9 cellular contexts compared by ENCODE assay signal in genomic region chr22:43796567-43796966, GRCh38.
DNase-seq lines count a peak whose midpoint lies in the region; ATAC-seq and TF ChIP-seq lines count a peak whose summit lies in the region.
"Had no signal": no experiment of that assay in that cellular context is flagged by ENCODE, and none has a peak within 500 bp of the region (broad histone marks: within the 10 kb centered on the region; RNA-seq: fewer than 3 reads in every experiment).

No MANE protein-coding gene starts in this region.

- no peaks in the 10 kb centered on the region for H3K4me1 Mint-ChIP-seq in activated naive CD8-positive, alpha-beta T cell treated with anti-CD3 and anti-CD28 coated beads, Interleukin-2, amount 50 U/mL, for 24 hours

- H3K27ac Mint-ChIP-seq in activated naive CD8-positive, alpha-beta T cell treated with anti-CD3 and anti-CD28 coated beads, Interleukin-2, amount 50 U/mL, for 24 hours: no peak overlapping the region

- no peak overlapping the region for H2AFZ ChIP-seq in OCI-LY3 (ENCODE audit: low read depth, low read length)

- no peak for ATAC-seq in activated naive CD8-positive, alpha-beta T cell treated with anti-CD3 and anti-CD28 coated beads, Interleukin-2, amount 50 U/mL, for 24 hours
- no peak for ATAC-seq in HG03342 (IDR thresholded peaks at IDR 0.05; ENCODE audit: unreplicated experiment)

- H3K79me2 ChIP-seq in OCI-LY3 (ENCODE audit: low read length): no peaks in the 10 kb centered on the region

- H3K36me3 ChIP-seq in OCI-LY3 (replicated peaks; ENCODE audit: low read depth, low read length): no peaks in the 10 kb centered on the region
- H3K36me3 ChIP-seq: suprapubic skin had no signal

- in situ Hi-C loops in GM13977 (cut with MboI; ENCODE audit: low pct_unique_long_range_greater_than_20kb, low sequenced_read_pairs, unreplicated experiment): no loop called here

- peaks cover 16% of the 10 kb centered on the region for H3K9me3 Mint-ChIP-seq in activated naive CD8-positive, alpha-beta T cell treated with anti-CD3 and anti-CD28 coated beads, Interleukin-2, amount 50 U/mL, for 24 hours

- no peak overlapping the region for H3K27ac ChIP-seq in OCI-LY3 (ENCODE audit: low read length)
- H3K27ac ChIP-seq: suprapubic skin had no signal

- no peak for DNase-seq in GM13977 (ENCODE audit: low spot score)
- DNase-seq in fibroblast of pulmonary artery (ENCODE audit: low read depth): peak; percentile 80
- DNase-seq in retina: peak; percentile 29
- no peak for DNase-seq in stimulated activated naive CD4-positive, alpha-beta T cell (lab: John Stamatoyannopoulos, UW)
- no peak for DNase-seq in activated naive CD8-positive, alpha-beta T cell treated with anti-CD3 and anti-CD28 coated beads, Interleukin-2, amount 50 U/mL, for 24 hours
- DNase-seq: activated CD4-positive, alpha-beta T cell treated with anti-CD3 and anti-CD28 coated beads, Interleukin-2, amount 50 U/mL, for 1 hour had no signal

- TF ChIP-seq CTCF in GM13977 (IDR thresholded peaks at IDR 0.05; ENCODE audit: extremely low read depth, insufficient read depth, missing control alignments): peak; percentile 24
- TF ChIP-seq CTCF in OCI-LY3 (IDR thresholded peaks at IDR 0.05; ENCODE audit: low read depth, low read length): peak; percentile 47
- TF ChIP-seq CTCF in fibroblast of pulmonary artery (IDR thresholded peaks at IDR 0.05; ENCODE audit: low read length, missing control alignments): peak; percentile 69

- H3K4me2 ChIP-seq in OCI-LY3 (ENCODE audit: low read length): no peak overlapping the region

- H3K4me3 ChIP-seq in OCI-LY3 (ENCODE audit: low read length): no peak overlapping the region
- H3K4me3 ChIP-seq in fibroblast of pulmonary artery (replicated peaks; ENCODE audit: low read depth, low read length): no peak overlapping the region
- H3K4me3 ChIP-seq: suprapubic skin had no signal

- no peaks in the 10 kb centered on the region for H3K9me3 ChIP-seq in OCI-LY3 (ENCODE audit: insufficient read depth, low read length)

- no peak overlapping the region for H3K9ac ChIP-seq in OCI-LY3 (ENCODE audit: low read length)

- no peak overlapping the region for H3K4me3 Mint-ChIP-seq in activated naive CD8-positive, alpha-beta T cell treated with anti-CD3 and anti-CD28 coated beads, Interleukin-2, amount 50 U/mL, for 24 hours

- no peaks in the 10 kb centered on the region for H4K20me1 ChIP-seq in OCI-LY3 (ENCODE audit: insufficient read depth, low read length)

- peaks cover 25% of the 10 kb centered on the region for H3K27me3 Mint-ChIP-seq in activated naive CD8-positive, alpha-beta T cell treated with anti-CD3 and anti-CD28 coated beads, Interleukin-2, amount 50 U/mL, for 24 hours

- H3K4me1 ChIP-seq in OCI-LY3 (ENCODE audit: low read length): peaks cover 8% of the 10 kb centered on the region
- H3K4me1 ChIP-seq: suprapubic skin had no signal

- H3K27me3 ChIP-seq in OCI-LY3 (ENCODE audit: low read depth, low read length): peaks cover 36% of the 10 kb centered on the region
- H3K27me3 ChIP-seq: suprapubic skin had no signal

- H3K36me3 Mint-ChIP-seq in activated naive CD8-positive, alpha-beta T cell treated with anti-CD3 and anti-CD28 coated beads, Interleukin-2, amount 50 U/mL, for 24 hours (ENCODE audit: low read depth): peaks cover 2% of the 10 kb centered on the region

Comparison
In these comparisons a context has a peak if more than half of its experiments do, and no peak if none do; other contexts are left out.
1. DNase-seq: peak in fibroblast of pulmonary artery (single experiment) and retina (single experiment); none in GM13977 (single experiment), stimulated activated naive CD4-positive, alpha-beta T cell (0 of 6) and activated naive CD8-positive, alpha-beta T cell treated with anti-CD3 and anti-CD28 coated beads, Interleukin-2, amount 50 U/mL, for 24 hours (single experiment).
2. Peak in every context shown above with its lines, with median percentiles within 50 percentile points of each other: CTCF ChIP-seq.